In the genomic region with DNA sequence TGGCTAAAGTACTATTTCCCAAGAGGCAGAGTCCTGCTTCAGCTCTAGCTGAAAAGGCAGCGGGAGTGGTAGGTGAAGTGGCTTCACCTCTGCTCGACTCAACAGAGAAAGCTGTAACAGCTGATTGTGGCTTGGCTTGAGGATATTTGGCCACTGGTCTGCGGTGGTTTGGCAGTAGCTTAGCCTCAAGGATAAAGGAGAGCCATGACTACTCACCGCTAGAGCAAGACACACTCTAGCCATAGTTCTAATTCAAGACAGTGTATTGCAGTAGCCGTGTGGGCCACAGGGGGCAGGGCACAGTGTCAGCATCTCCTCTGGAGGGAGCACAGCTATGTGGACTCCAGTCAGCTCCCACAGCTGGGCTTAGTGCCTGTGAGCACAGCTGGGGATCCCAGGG, we compare ENCODE assay signal across 14 cellular contexts. TPM values are rescaled to one million over a fixed set of nuclear protein-coding genes. Genes with fewer than 3 reads are reported as not detected.
DNase-seq lines count a peak whose midpoint lies in the region; ATAC-seq, FAIRE-seq and TF ChIP-seq lines count a peak whose summit lies in the region.
"Had no signal": no experiment of that assay in that cellular context is flagged by ENCODE, and none has a peak within 500 bp of the region (broad histone marks: within the 10 kb centered on the region; RNA-seq: fewer than 3 reads in every experiment).

No MANE protein-coding gene starts in this region.

- no peaks in the 10 kb centered on the region for H4K20me1 ChIP-seq in GM12878 (ENCODE audit: control insufficient read depth, insufficient read depth)
- no peaks in the 10 kb centered on the region for H4K20me1 ChIP-seq in HepG2 (ENCODE audit: insufficient read depth, low read length)

- peaks cover 17% of the 10 kb centered on the region for H3K36me3 Mint-ChIP-seq in chondrocyte (ENCODE audit: low read depth)

- no peak overlapping the region for H3K4me3 ChIP-seq in GM06990 (replicated peaks; ENCODE audit: low read depth, low read length)
- H3K4me3 ChIP-seq in GM12878: no peak overlapping the region
- no peak overlapping the region for H3K4me3 ChIP-seq in HepG2 (replicated peaks in 1 of 3; ENCODE audit: insufficient read depth in 1 of 3, low read depth in 2 of 3, low read length in 3 of 3)
- H3K4me3 ChIP-seq: smooth muscle cell had no signal

- DNase-seq in GM06990 (ENCODE audit: extremely low read depth, insufficient read length) (no peak), HuH-7 (ENCODE audit: low spot score) (peak; percentile 23), GM12878 (ENCODE audit: low read depth, low spot score) (no peak), HepG2 (ENCODE audit: low spot score) (peak; percentile 11), chondrocyte (ENCODE audit: low spot score) (no peak), NCI-H226 (no peak)
- no peak for DNase-seq in activated CD4-positive, CD25-positive, alpha-beta regulatory T cell treated with anti-CD3 and anti-CD28 coated beads, Interleukin-2, amount 50 U/mL, for 72 hours
- DNase-seq: IMR-90; NCI-H446; stimulated activated CD8-positive, alpha-beta memory T cell treated with anti-CD3 and anti-CD28 coated beads, Interleukin-4, amount 100 ng/mL, for 48 hours had no signal

- TF ChIP-seq RAD21 in GM12878 (IDR thresholded peaks at IDR 0.05; ENCODE audit: insufficient read depth, low read depth, low read length): no peak
- TF ChIP-seq RAD21 in HepG2 (CRISPR knock-in tag; IDR thresholded peaks at IDR 0.05): no peak

- ATAC-seq in GM12878 (peak; percentile 56; the same call in 2 of the 3 replicates), HepG2 (peak; percentile 100), HG02642 (IDR thresholded peaks at IDR 0.05; ENCODE audit: poor library complexity, unreplicated experiment) (no peak)

- in situ Hi-C loops in GM12878 (cut with MboI): no loop called here
- in situ Hi-C loops in HepG2 (cut with HindIII; ENCODE audit: extremely low pct_ligation_motif_present, low pct_unique_long_range_greater_than_20kb): no loop called here

- intact Hi-C loops in GM12878 (cut with micrococcal nuclease; ENCODE audit: unreplicated experiment): no loop called here
- intact Hi-C loops in HepG2 (cut with micrococcal nuclease; ENCODE audit: unreplicated experiment): no loop called here

- 31% methylated on average over 5 of the region's 5 CpGs for WGBS in GM12878 (ENCODE audit: insufficient coverage, insufficient replicate concordance, low lambda C conversion rate, missing lambda C conversion rate)
- 0% methylated on average over 1 of the region's 5 CpGs for WGBS in HepG2 (ENCODE audit: low lambda C conversion rate)

- SMC1A ChIA-PET in GM12878 (lab: Charles Lee; ENCODE audit: uncharacterized antibody, unreplicated experiment): no interaction called here

- POLR2A ChIA-PET in GM12878 (lab: Charles Lee) (no interaction called here), HepG2 (lab: Yijun Ruan, JAX) (no interaction called here)

- H3K27me3 ChIP-seq in GM06990 (replicated peaks; ENCODE audit: control insufficient read depth, insufficient read depth, low read length) (no peaks in the 10 kb centered on the region), GM12878 (replicated peaks in 1 of 2; ENCODE audit: control insufficient read depth in 2 of 2, insufficient read depth in 2 of 2, low read length in 1 of 2) (no peaks in the 10 kb centered on the region), HepG2 (ENCODE audit: control insufficient read depth in 1 of 2, insufficient read depth in 2 of 2, low read length in 2 of 2) (peaks cover 0 to 1% of the 10 kb centered on the region in 2 experiments; a peak in 1 of 5 replicates)

- peak; percentile 44 for TF ChIP-seq CTCF in GM06990 (IDR thresholded peaks at IDR 0.05; ENCODE audit: insufficient read depth, low read length, poor library complexity, severe bottlenecking)
- TF ChIP-seq CTCF in GM12878 (IDR thresholded peaks at IDR 0.05 in 2 of 3, conservative IDR thresholded peaks at IDR 0.05 in 1 of 3; ENCODE audit: control insufficient read depth in 2 of 3, extremely low read depth in 1 of 3, insufficient read depth in 1 of 3, low read depth in 3 of 3, low read length in 3 of 3): 0 out of 6 replicates have a peak, but pooled peaks of 2 of the 3 experiments have one; percentile 18 to 29
- peak; percentile 44; the same call in 1 of the 2 replicates for TF ChIP-seq CTCF in HepG2 (CRISPR knock-in tag; IDR thresholded peaks at IDR 0.05)
- no peak for TF ChIP-seq CTCF in chondrocyte (IDR thresholded peaks at IDR 0.05)

- peaks cover 8% of the 10 kb centered on the region for H3K27me3 Mint-ChIP-seq in chondrocyte (ENCODE audit: low read depth)

- CTCF ChIA-PET in GM12878 (lab: Yijun Ruan, JAX): no interaction called here
- CTCF ChIA-PET in HepG2 (lab: Yijun Ruan, JAX; ENCODE audit: low intra/inter-chr PET ratio, low total read pairs): no interaction called here

- H3K4me1 ChIP-seq in GM12878 (ENCODE audit: control insufficient read depth, insufficient read depth, low read length): no peaks in the 10 kb centered on the region
- no peaks in the 10 kb centered on the region for H3K4me1 ChIP-seq in HepG2 (ENCODE audit: insufficient read depth, low read length)

- H3K4me2 ChIP-seq in GM12878 (ENCODE audit: control insufficient read depth, insufficient read depth): no peak overlapping the region
- no peak overlapping the region for H3K4me2 ChIP-seq in HepG2 (ENCODE audit: low read depth, low read length)
- H3K4me2 ChIP-seq: smooth muscle cell had no signal

- H3K9me3 ChIP-seq in GM12878 (replicated peaks; ENCODE audit: control insufficient read depth, insufficient read depth, low read length): no peaks in the 10 kb centered on the region; the same call in 1 of the 3 replicates
- H3K9me3 ChIP-seq in HepG2 (ENCODE audit: low read length): peaks cover 26% of the 10 kb centered on the region; the same call in 1 of the 2 replicates

- H3K9ac ChIP-seq in GM12878 (ENCODE audit: control insufficient read depth, insufficient read depth, low read length) (no peak overlapping the region), HepG2 (ENCODE audit: insufficient read depth, low read depth, low read length) (no peak overlapping the region)

- no peak overlapping the region for H2AFZ ChIP-seq in GM12878 (ENCODE audit: control insufficient read depth, low read depth, low read length)
- H2AFZ ChIP-seq in HepG2 (ENCODE audit: low read length): no peak overlapping the region

- BruUV-seq in GM12878 (replicated peaks; lab: Mats Ljungman, UMichigan) (no TSS peak), HepG2 (replicated peaks; lab: Mats Ljungman, UMichigan) (no TSS peak)

- no peaks in the 10 kb centered on the region for H3K36me3 ChIP-seq in GM06990 (ENCODE audit: control insufficient read depth, insufficient read depth, low read length)
- no peaks in the 10 kb centered on the region for H3K36me3 ChIP-seq in GM12878 (ENCODE audit: control insufficient read depth in 2 of 2, insufficient read depth in 2 of 2, low read length in 1 of 2)
- no peaks in the 10 kb centered on the region for H3K36me3 ChIP-seq in HepG2 (replicated peaks in 1 of 2; ENCODE audit: control insufficient read depth in 1 of 2, insufficient read depth in 2 of 2, low read length in 2 of 2)

- no peak for TF ChIP-seq EP300 in GM12878 (IDR thresholded peaks at IDR 0.05; ENCODE audit: borderline replicate concordance in 1 of 2, control insufficient read depth in 1 of 2, low read depth in 2 of 2, low read length in 2 of 2)
- no peak for TF ChIP-seq EP300 in HepG2 (IDR thresholded peaks at IDR 0.05; ENCODE audit: low read depth in 2 of 2, low read length in 2 of 2)
- no peak for TF ChIP-seq EP300 in HepG2 (CRISPR knock-in tag; IDR thresholded peaks at IDR 0.05; ENCODE audit: borderline replicate concordance)

- no peak overlapping the region for H3K4me3 Mint-ChIP-seq in chondrocyte (ENCODE audit: unreplicated experiment)
- H3K4me3 Mint-ChIP-seq: nephron had no signal

- H3K27ac ChIP-seq in GM12878 (ENCODE audit: control insufficient read depth, insufficient read depth): no peak overlapping the region
- H3K27ac ChIP-seq in HepG2 (ENCODE audit: extremely low read length, insufficient read depth, low read length): no peak overlapping the region

- no peaks in the 10 kb centered on the region for H3K79me2 ChIP-seq in GM12878 (ENCODE audit: control insufficient read depth, insufficient read depth, low read length)
- H3K79me2 ChIP-seq in HepG2 (ENCODE audit: insufficient read depth, low read length): no peaks in the 10 kb centered on the region

- RAD21 ChIA-PET in GM12878 (lab: Charles Lee; ENCODE audit: unreplicated experiment): no interaction called here

- no peak overlapping the region for H3K27ac Mint-ChIP-seq in chondrocyte (ENCODE audit: unreplicated experiment)
- H3K27ac Mint-ChIP-seq: nephron had no signal

- TF ChIP-seq POLR2A in GM12878 (IDR thresholded peaks at IDR 0.05; ENCODE audit: low read depth, low read length) (no peak), HepG2 (IDR thresholded peaks at IDR 0.05; ENCODE audit: insufficient read depth in 1 of 2, low read depth in 2 of 2, low read length in 2 of 2) (no peak)

- H3K4me1 Mint-ChIP-seq in chondrocyte (ENCODE audit: low read depth): no peaks in the 10 kb centered on the region
- H3K4me1 Mint-ChIP-seq: nephron had no signal

- peaks cover 40% of the 10 kb centered on the region for H3K9me3 Mint-ChIP-seq in chondrocyte (ENCODE audit: low read depth)

- no peak for FAIRE-seq in GM12878 (lab: Jason Lieb, UNC)
- peak; percentile 55 for FAIRE-seq in HepG2 (lab: Jason Lieb, UNC)
- FAIRE-seq: D721Med had no signal

RNA-seq across cellular contexts. Expression of a gene that starts 23.5 kb away (rescaled TPM):
- total RNA-seq in GM12878 (2013; cell fraction: nucleolus; rRNA removed): not detected in 2 replicates
- 2.1 and 2.4 TPM in 2 replicates for total RNA-seq in GM12878 (2014; rRNA removed)
- 3.4 and 3.5 TPM in 2 replicates for total RNA-seq in GM12878 (2014; rRNA removed; fragmentation: Illumina TruSeq; extraction: Trizol)
- total RNA-seq in GM12878 (2021): 2.4 and 3.7 TPM in 2 replicates
- polyA plus RNA-seq in GM12878 (2011; ENCODE audit: low read depth): 3.5 TPM
- 0.26 and 0.56 TPM in 2 replicates for polyA plus RNA-seq in GM12878 (2011; rRNA removed)
- 0.05 and 0.27 TPM in 2 replicates for polyA plus RNA-seq in GM12878 (2011; cell fraction: cytosol; rRNA removed)
- polyA plus RNA-seq in GM12878 (2011; cell fraction: nucleus; rRNA removed): 0.16 and 0.18 TPM in 2 replicates
- 3.9 and 12.3 TPM in 2 replicates for polyA plus RNA-seq in GM12878 (2012)
- 2.4 and 2.6 TPM in 2 replicates for polyA plus RNA-seq in GM12878 (2014; fragmentation: Illumina TruSeq; extraction: Trizol)
- polyA plus RNA-seq in GM12878 (2014; fragmentation: Nextera tagmentation; extraction: Ambion mirVana): 10 to 100 TPM in 1 of 2 experiments, 1 to 10 TPM in 1; 9.6 to 10.3 TPM
- 1.8 and 2.4 TPM in 2 replicates for polyA plus RNA-seq in GM12878 (2014; rRNA removed)
- 10 to 100 TPM; 28.3 to 30.7 TPM for polyA plus RNA-seq in GM12878 (2016; fragmentation: Nextera tagmentation; extraction: Ambion mirVana)
- polyA minus RNA-seq in GM12878 (2011; rRNA and poly(A)+ RNA removed): 0.10 and 0.22 TPM in 2 replicates
- polyA minus RNA-seq in GM12878 (2011; cell fraction: cytosol; rRNA and poly(A)+ RNA removed): not detected in 2 replicates
- 0.12 and 1.6 TPM in 2 replicates for polyA minus RNA-seq in GM12878 (2011; cell fraction: nucleus; rRNA and poly(A)+ RNA removed)
- not detected in 2 replicates for total RNA-seq in HepG2 (2016; rRNA removed; fragmentation: Illumina TruSeq; extraction: Trizol)
- 0.62 TPM in 1 of 2 replicates, not detected in the other for total RNA-seq in HepG2 (2016; cell fraction: cytosol; rRNA removed; fragmentation: Illumina TruSeq; extraction: Trizol; ENCODE audit: low read depth)
- total RNA-seq in HepG2 (2016; cell fraction: insoluble cytoplasmic fraction; rRNA removed; fragmentation: Illumina TruSeq; extraction: Trizol): 0.17 TPM in 1 of 2 replicates, not detected in the other
- total RNA-seq in HepG2 (2016; cell fraction: membrane; rRNA removed; fragmentation: Illumina TruSeq; extraction: Trizol): 0.25 and 0.45 TPM in 2 replicates
- total RNA-seq in HepG2 (2016; cell fraction: nucleus; rRNA removed; fragmentation: Illumina TruSeq; extraction: Trizol): 0.85 TPM in 1 of 2 replicates, not detected in the other
- 0.09 and 0.17 TPM in 2 replicates for polyA plus RNA-seq in HepG2 (2011; rRNA removed)
- polyA plus RNA-seq in HepG2 (2011; cell fraction: cytosol; rRNA removed): not detected in 2 replicates
- 0.68 and 0.85 TPM in 2 replicates for polyA plus RNA-seq in HepG2 (2011; cell fraction: nucleus; rRNA removed)
- not detected in 2 replicates for polyA plus RNA-seq in HepG2 (2012)
- not detected in 2 replicates for polyA plus RNA-seq in HepG2 (2016; cell fraction: cytosol; fragmentation: Illumina TruSeq; extraction: Trizol; ENCODE audit: low read depth)
- polyA plus RNA-seq in HepG2 (2016; cell fraction: insoluble cytoplasmic fraction; fragmentation: Illumina TruSeq; extraction: Trizol; ENCODE audit: low read depth): not detected in 2 replicates
- polyA plus RNA-seq in HepG2 (2016; cell fraction: membrane; fragmentation: Illumina TruSeq; extraction: Trizol; ENCODE audit: low read depth): not detected in 2 replicates
- not detected in 2 replicates for polyA plus RNA-seq in HepG2 (2016; cell fraction: nucleus; fragmentation: Illumina TruSeq; extraction: Trizol; ENCODE audit: insufficient read depth, low read depth)
- polyA minus RNA-seq in HepG2 (2011; rRNA and poly(A)+ RNA removed; ENCODE audit: low replicate concordance): 0.37 TPM in 1 of 2 replicates, not detected in the other
- polyA minus RNA-seq in HepG2 (2011; cell fraction: cytosol; rRNA and poly(A)+ RNA removed): not detected in 2 replicates
- polyA minus RNA-seq in HepG2 (2011; cell fraction: nucleus; rRNA and poly(A)+ RNA removed): 2.0 TPM in 1 of 2 replicates, not detected in the other
- 1.3 to 3.1 TPM (median 3.0 TPM) in 3 replicates for total RNA-seq in chondrocyte
- total RNA-seq: IMR-90 had no signal

Comparison
In these comparisons a context has a peak if more than half of its experiments do, and no peak if none do; other contexts are left out.
1. DNase-seq: peak in HuH-7 (single experiment) and HepG2 (single experiment); none in GM06990 (single experiment), GM12878 (single experiment), chondrocyte (single experiment), NCI-H226 (single experiment) and activated CD4-positive, CD25-positive, alpha-beta regulatory T cell treated with anti-CD3 and anti-CD28 coated beads, Interleukin-2, amount 50 U/mL, for 72 hours (single experiment).